ENCODE assay signal across 8 cellular contexts in the genomic region with DNA sequence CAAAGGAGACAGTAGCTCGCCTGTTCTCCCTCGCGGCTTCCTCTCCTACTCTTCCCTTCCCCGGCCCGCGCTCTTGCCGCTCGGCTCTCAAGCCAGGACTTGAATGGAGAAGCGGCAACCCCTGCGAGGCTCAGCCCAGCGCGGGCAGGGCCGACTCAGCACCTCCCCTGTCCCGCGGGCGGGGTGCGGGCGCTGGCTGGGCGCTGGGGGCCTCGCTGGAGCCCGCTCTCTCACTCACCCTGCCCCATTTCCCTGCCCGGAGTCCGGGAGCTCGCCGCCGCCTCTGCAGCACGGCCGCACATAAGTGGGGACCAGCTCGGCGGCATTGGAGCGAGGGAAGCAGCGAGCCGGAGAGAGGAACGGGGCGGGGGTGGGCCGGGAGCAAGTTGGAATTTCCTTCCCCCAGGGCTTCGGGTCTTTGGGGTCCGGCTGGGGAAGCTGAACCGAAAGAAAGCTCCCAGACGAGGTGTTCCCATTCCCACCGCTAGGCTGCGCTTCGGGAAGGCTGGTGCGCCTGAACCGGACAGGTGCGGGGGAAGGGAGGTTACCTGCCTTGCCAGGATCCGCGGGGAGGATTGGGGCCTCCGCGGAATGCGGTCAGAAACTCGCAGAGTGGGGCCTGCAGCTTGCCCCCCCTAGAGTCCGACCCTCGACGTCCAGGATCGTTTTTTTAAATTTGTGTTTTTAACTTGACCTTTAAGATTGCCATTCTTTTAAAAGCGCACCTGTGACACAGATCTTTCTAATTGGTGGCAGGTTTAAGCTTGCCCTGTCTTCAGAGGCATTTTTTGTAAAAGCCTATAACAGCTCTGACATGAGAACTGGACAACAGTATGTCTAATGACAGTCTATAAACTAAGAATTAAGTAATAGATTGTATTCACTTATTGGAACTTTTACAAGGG. TPM values are rescaled to one million over a fixed set of nuclear protein-coding genes. Genes with fewer than 3 reads are reported as not detected.
A peak's percentile ranks its signal among the peaks of the same experiment; 100 is the strongest.
DNase-seq lines count a peak whose midpoint lies in the region; ATAC-seq and TF ChIP-seq lines count a peak whose summit lies in the region.

A gene with protein sequence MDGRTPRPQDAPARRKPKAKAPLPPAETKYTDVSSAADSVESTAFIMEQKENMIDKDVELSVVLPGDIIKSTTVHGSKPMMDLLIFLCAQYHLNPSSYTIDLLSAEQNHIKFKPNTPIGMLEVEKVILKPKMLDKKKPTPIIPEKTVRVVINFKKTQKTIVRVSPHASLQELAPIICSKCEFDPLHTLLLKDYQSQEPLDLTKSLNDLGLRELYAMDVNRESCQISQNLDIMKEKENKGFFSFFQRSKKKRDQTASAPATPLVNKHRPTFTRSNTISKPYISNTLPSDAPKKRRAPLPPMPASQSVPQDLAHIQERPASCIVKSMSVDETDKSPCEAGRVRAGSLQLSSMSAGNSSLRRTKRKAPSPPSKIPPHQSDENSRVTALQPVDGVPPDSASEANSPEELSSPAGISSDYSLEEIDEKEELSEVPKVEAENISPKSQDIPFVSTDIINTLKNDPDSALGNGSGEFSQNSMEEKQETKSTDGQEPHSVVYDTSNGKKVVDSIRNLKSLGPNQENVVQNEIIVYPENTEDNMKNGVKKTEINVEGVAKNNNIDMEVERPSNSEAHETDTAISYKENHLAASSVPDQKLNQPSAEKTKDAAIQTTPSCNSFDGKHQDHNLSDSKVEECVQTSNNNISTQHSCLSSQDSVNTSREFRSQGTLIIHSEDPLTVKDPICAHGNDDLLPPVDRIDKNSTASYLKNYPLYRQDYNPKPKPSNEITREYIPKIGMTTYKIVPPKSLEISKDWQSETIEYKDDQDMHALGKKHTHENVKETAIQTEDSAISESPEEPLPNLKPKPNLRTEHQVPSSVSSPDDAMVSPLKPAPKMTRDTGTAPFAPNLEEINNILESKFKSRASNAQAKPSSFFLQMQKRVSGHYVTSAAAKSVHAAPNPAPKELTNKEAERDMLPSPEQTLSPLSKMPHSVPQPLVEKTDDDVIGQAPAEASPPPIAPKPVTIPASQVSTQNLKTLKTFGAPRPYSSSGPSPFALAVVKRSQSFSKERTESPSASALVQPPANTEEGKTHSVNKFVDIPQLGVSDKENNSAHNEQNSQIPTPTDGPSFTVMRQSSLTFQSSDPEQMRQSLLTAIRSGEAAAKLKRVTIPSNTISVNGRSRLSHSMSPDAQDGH (minus strand): TSS at position 105 of the 905 bp plus-strand sequence. CDS start 627 bp downstream, outside the sequence.

- WGBS in esophagus muscularis mucosa = 2% methylated on average over 13 of the region's 57 CpGs
- WGBS in suprapubic skin = under 1% methylated on average over 44 of the region's 57 CpGs

- no peaks in the 10 kb centered on the region for H3K9me3 ChIP-seq in esophagus muscularis mucosa
- no peaks in the 10 kb centered on the region for H3K9me3 ChIP-seq in suprapubic skin

- H3K36me3 ChIP-seq in esophagus muscularis mucosa = no peaks in the 10 kb centered on the region
- no peaks in the 10 kb centered on the region for H3K36me3 ChIP-seq in suprapubic skin

- TF ChIP-seq POLR2A in esophagus muscularis mucosa (IDR thresholded peaks at IDR 0.05; ENCODE audit: low read depth) = no peak
- no peak for TF ChIP-seq POLR2A in suprapubic skin (IDR thresholded peaks at IDR 0.05)

- intact Hi-C loops in esophagus muscularis mucosa (cut with DNase I) = loop anchor here (2.0 to 5.0 kb wide), 2 partner anchors 70 to 103 kb away; no protein-coding TSS in a partner anchor

- no peaks in the 10 kb centered on the region for H3K27me3 ChIP-seq in esophagus muscularis mucosa
- no peaks in the 10 kb centered on the region for H3K27me3 ChIP-seq in suprapubic skin

- peak within 1 kb of the TSS; percentile 88 for H3K4me3 ChIP-seq in AG09309 (ENCODE audit: control insufficient read depth, low read depth, low read length)
- H3K4me3 ChIP-seq in esophagus muscularis mucosa = peak within 1 kb of the TSS; percentile 69 to 94 (median 82)
- H3K4me3 ChIP-seq in suprapubic skin = peak within 1 kb of the TSS; percentile 96

- H3K4me1 ChIP-seq in esophagus muscularis mucosa (peaks cover 3 to 42% (median 37%) of the 10 kb centered on the region in 4 donors), suprapubic skin (peaks cover 56% of the 10 kb centered on the region)

- TF ChIP-seq CTCF in AG09309 (IDR thresholded peaks at IDR 0.05; ENCODE audit: control insufficient read depth, insufficient read depth, low read depth, low read length, missing control alignments) = peak; percentile 88
- peak; percentile 80 to 93 (median 82) for TF ChIP-seq CTCF in esophagus muscularis mucosa (IDR thresholded peaks at IDR 0.05)
- TF ChIP-seq CTCF in suprapubic skin (IDR thresholded peaks at IDR 0.05) = peak; percentile 68 to 84

- no peak for DNase-seq in AG09309 (ENCODE audit: low read depth)
- peak; percentile 91 for DNase-seq in NCI-H2171 treated with DMSO at 0.1 percent for 48 hours (lab: John Stamatoyannopoulos, UW)
- peak; percentile 62 for DNase-seq in activated CD8-positive, alpha-beta memory T cell treated with anti-CD3 and anti-CD28 coated beads, Interleukin-2, amount 50 U/mL, for 48 hours
- peak; percentile 93 for DNase-seq in esophagus muscularis mucosa (ENCODE audit: extremely low spot score)
- DNase-seq in mucosa of gallbladder (ENCODE audit: low spot score) = peak; percentile 82
- DNase-seq in suprapubic skin (ENCODE audit: low spot score in 2 of 2) = peak; percentile 88 to 89

- ATAC-seq in GM18508 (IDR thresholded peaks at IDR 0.05; ENCODE audit: insufficient read depth, unreplicated experiment) = peak; percentile 46
- peak; percentile 59 for ATAC-seq in HG02981 (IDR thresholded peaks at IDR 0.05; ENCODE audit: unreplicated experiment)

- H3K27ac ChIP-seq in esophagus muscularis mucosa (replicated peaks in 1 of 4) = peak within 1 kb of the TSS; percentile 91 to 99 (median 97)
- H3K27ac ChIP-seq in suprapubic skin = peak within 1 kb of the TSS; percentile 97

- TF ChIP-seq EP300 in esophagus muscularis mucosa (IDR thresholded peaks at IDR 0.05) (no peak), suprapubic skin (IDR thresholded peaks at IDR 0.05) (no peak)

RNA-seq across cellular contexts. Expression of the gene that starts here (rescaled TPM):
- total RNA-seq in esophagus muscularis mucosa (10 to 100 TPM; 41.4 to 66.0 (median 61.9) TPM), mucosa of gallbladder (52.9 TPM), suprapubic skin (100 to 1,000 TPM in 1 of 4 donors, 10 to 100 TPM in 3; 36.2 to 170 (median 61.0) TPM)
